ENCODE assay signal across 11 cellular contexts in the genomic region with DNA sequence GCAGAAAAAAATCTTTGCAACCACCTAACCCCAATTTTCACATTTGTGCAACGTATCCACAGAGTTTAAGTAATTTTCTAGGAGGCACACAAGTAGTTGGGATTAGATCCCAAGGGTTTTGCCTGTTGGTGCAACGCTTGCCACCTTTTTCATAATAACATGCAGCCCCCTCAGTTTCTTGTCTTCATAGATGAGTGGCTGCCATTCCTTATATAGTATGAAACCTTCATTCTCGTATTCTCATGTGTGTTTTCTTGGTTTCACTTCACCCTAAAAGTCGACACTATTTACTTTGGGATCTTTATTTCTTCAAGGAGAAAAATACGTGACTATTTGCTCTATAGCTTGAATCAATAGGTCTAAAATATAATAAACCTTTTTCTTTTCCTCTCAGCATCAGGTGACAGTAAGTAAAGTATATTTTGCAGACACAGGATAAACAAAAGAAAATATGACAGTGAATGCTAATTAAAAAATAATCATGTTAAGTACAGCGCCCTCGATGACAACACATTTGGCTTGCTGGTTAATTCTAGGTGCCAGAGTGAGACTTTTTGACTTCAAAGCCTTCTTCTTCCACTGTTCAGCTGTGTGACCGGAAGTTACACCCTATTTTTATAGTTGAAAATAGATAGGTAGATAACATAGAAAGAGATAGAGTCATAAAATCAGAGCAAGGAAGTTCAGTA.
DNase-seq lines count a peak whose midpoint lies in the region; ATAC-seq, FAIRE-seq and TF ChIP-seq lines count a peak whose summit lies in the region.
"Had no signal": no experiment of that assay in that cellular context is flagged by ENCODE, and none has a peak within 500 bp of the region (broad histone marks: within the 10 kb centered on the region; RNA-seq: fewer than 3 reads in every experiment).

No MANE protein-coding gene starts in this region.

- peak; percentile 79 for ATAC-seq in GM19025 (IDR thresholded peaks at IDR 0.05; ENCODE audit: low read depth, unreplicated experiment)
- peak; percentile 86 for ATAC-seq in GM21737 (IDR thresholded peaks at IDR 0.05; ENCODE audit: unreplicated experiment)
- peak; percentile 91 for ATAC-seq in HG03135 (IDR thresholded peaks at IDR 0.05; ENCODE audit: unreplicated experiment)
- ATAC-seq in upper lobe of left lung (ENCODE audit: low FRiP score in 2 of 2), result no peak
- ATAC-seq: activated naive CD8-positive, alpha-beta T cell treated with anti-CD3 and anti-CD28 coated beads, Interleukin-2, amount 50 U/mL, for 24 hours; CD8-positive, alpha-beta T cell had no signal

- H2AFZ ChIP-seq in SU-DHL-6 (ENCODE audit: low read depth, low read length, severe bottlenecking), result peak overlapping the region; percentile 96

- H3K9ac ChIP-seq in SU-DHL-6 (ENCODE audit: low read length), result peak overlapping the region; percentile 50

- peak overlapping the region; percentile 97 for H3K4me2 ChIP-seq in SU-DHL-6 (ENCODE audit: low read depth, low read length, poor library complexity, severe bottlenecking)

- no peaks in the 10 kb centered on the region for H3K9me2 ChIP-seq in SU-DHL-6 (replicated peaks; ENCODE audit: insufficient read depth, low read length)

- FAIRE-seq in small intestine (lab: Jason Lieb, UNC), result no peak

- no peaks in the 10 kb centered on the region for H3K79me2 ChIP-seq in SU-DHL-6 (ENCODE audit: insufficient read depth, low read length)

- DNase-seq in small intestine (no peak), mesenteric fat pad (ENCODE audit: low spot score) (no peak), upper lobe of left lung (no peak)
- DNase-seq: activated naive CD8-positive, alpha-beta T cell treated with anti-CD3 and anti-CD28 coated beads, Interleukin-2, amount 50 U/mL, for 24 hours; CD8-positive, alpha-beta T cell; dorsolateral prefrontal cortex; foreskin fibroblast had no signal

- peak overlapping the region; percentile 49 for H3K4me3 ChIP-seq in SU-DHL-6 (ENCODE audit: insufficient read depth, low read length, poor library complexity, severe bottlenecking)
- H3K4me3 ChIP-seq in small intestine (ENCODE audit: low read depth in 1 of 2, low read length in 2 of 2), result no peak overlapping the region
- no peak overlapping the region for H3K4me3 ChIP-seq in upper lobe of left lung
- H3K4me3 ChIP-seq: dorsolateral prefrontal cortex had no signal

- H4K20me1 ChIP-seq in SU-DHL-6 (ENCODE audit: low read depth, low read length), result no peaks in the 10 kb centered on the region

- H3F3A ChIP-seq in SU-DHL-6 (ENCODE audit: insufficient read depth), result peaks cover 16% of the 10 kb centered on the region

- H3K27ac ChIP-seq in SU-DHL-6 (ENCODE audit: low read depth, low read length) (peak overlapping the region; percentile 98), small intestine (ENCODE audit: low read depth in 1 of 2, low read length in 1 of 2) (no peak overlapping the region), upper lobe of left lung (no peak overlapping the region)
- H3K27ac ChIP-seq: dorsolateral prefrontal cortex had no signal

- H3K27me3 ChIP-seq in SU-DHL-6 (ENCODE audit: low read length), result no peaks in the 10 kb centered on the region
- no peaks in the 10 kb centered on the region for H3K27me3 ChIP-seq in small intestine (ENCODE audit: control insufficient read depth in 2 of 2, insufficient read depth in 2 of 2, low read length in 2 of 2)
- H3K27me3 ChIP-seq in upper lobe of left lung, result no peaks in the 10 kb centered on the region
- H3K27me3 ChIP-seq: dorsolateral prefrontal cortex had no signal

- no peaks in the 10 kb centered on the region for H3K9me3 ChIP-seq in SU-DHL-6 (ENCODE audit: insufficient read depth, low read length)
- no peaks in the 10 kb centered on the region for H3K9me3 ChIP-seq in small intestine (ENCODE audit: control insufficient read depth, low read depth)
- H3K9me3 ChIP-seq in upper lobe of left lung, result no peaks in the 10 kb centered on the region

- WGBS in small intestine, 3 donors, result 27 to 43% (median 32%) methylated on average over 8 of the region's 8 CpGs
- WGBS in upper lobe of left lung, 2 donors, result 47% methylated on average over 8 of the region's 8 CpGs

- TF ChIP-seq CTCF in SU-DHL-6 (IDR thresholded peaks at IDR 0.05; ENCODE audit: insufficient read depth, low read length, poor library complexity, severe bottlenecking), result no peak
- no peak for TF ChIP-seq CTCF in upper lobe of left lung (IDR thresholded peaks at IDR 0.05)

- no peak for TF ChIP-seq EP300 in upper lobe of left lung (IDR thresholded peaks at IDR 0.05)

- H3K36me3 ChIP-seq in SU-DHL-6 (ENCODE audit: low read length) (no peaks in the 10 kb centered on the region), small intestine (ENCODE audit: control insufficient read depth in 2 of 2, insufficient read depth in 2 of 2, low read length in 2 of 2) (no peaks in the 10 kb centered on the region), upper lobe of left lung (no peaks in the 10 kb centered on the region)

- TF ChIP-seq POLR2A in upper lobe of left lung (IDR thresholded peaks at IDR 0.05), result no peak

- no peaks in the 10 kb centered on the region for H3K4me1 ChIP-seq in small intestine (ENCODE audit: control insufficient read depth in 2 of 2, insufficient read depth in 1 of 2, low read depth in 1 of 2, low read length in 1 of 2)
- no peaks in the 10 kb centered on the region for H3K4me1 ChIP-seq in upper lobe of left lung

Comparison
In these comparisons a context has a peak if more than half of its experiments do, and no peak if none do; other contexts are left out.
1. ATAC-seq: peak in GM19025 (single experiment), GM21737 (single experiment) and HG03135 (single experiment); none in upper lobe of left lung (0 of 2).